Comparison of ENCODE assay signal across 8 cellular contexts in genomic region chr15:30842758-30843472, GRCh38.
DNase-seq lines count a peak whose midpoint lies in the region; ATAC-seq and TF ChIP-seq lines count a peak whose summit lies in the region.
"Not testable (repeated sequence)": the region's sequence is repeated elsewhere in the genome, so short reads cannot be mapped to it uniquely, and the experiment has no call there.

No MANE protein-coding gene starts in this region.

- H3K4me3 Mint-ChIP-seq in activated CD4-positive, alpha-beta T cell treated with anti-CD3 and anti-CD28 coated beads for 36 hours: not testable (repeated sequence)

- DNase-seq in GM10248 (ENCODE audit: extremely low spot score) (peak; percentile 32), MV-4-11 (lab: John Stamatoyannopoulos, UW) (peak; percentile 61)
- peak; percentile 50 for DNase-seq in activated CD4-positive, alpha-beta T cell treated with anti-CD3 and anti-CD28 coated beads for 36 hours
- DNase-seq in activated naive CD4-positive, alpha-beta T cell treated with anti-CD3 and anti-CD28 coated beads, Interleukin-2, amount 50 U/mL, for 16 hours: peak; percentile 26
- peak; percentile 18 for DNase-seq in stimulated activated CD4-positive, alpha-beta T cell treated with anti-CD3 and anti-CD28 coated beads, Interleukin-1b, Interleukin-23, amount 100 ng/mL, for 48 hours

- POLR2A ChIA-PET in GM10248 (lab: Yijun Ruan, JAX); activated CD4-positive, alpha-beta T cell treated with anti-CD3 and anti-CD28 coated beads for 36 hours (lab: Charles Lee): not testable (repeated sequence)

- H3K27ac Mint-ChIP-seq in activated CD4-positive, alpha-beta T cell treated with anti-CD3 and anti-CD28 coated beads for 36 hours: peak overlapping the region; percentile 52

- not testable (repeated sequence) for H3K9me3 Mint-ChIP-seq in activated CD4-positive, alpha-beta T cell treated with anti-CD3 and anti-CD28 coated beads for 36 hours (ENCODE audit: low read depth)

- CTCF ChIA-PET in GM10248 (lab: Yijun Ruan, JAX); activated CD4-positive, alpha-beta T cell treated with anti-CD3 and anti-CD28 coated beads for 36 hours (lab: Charles Lee): not testable (repeated sequence)

- intact Hi-C loops in activated CD4-positive, alpha-beta T cell treated with anti-CD3 and anti-CD28 coated beads for 36 hours (cut with DNase I, micrococcal nuclease): not testable (repeated sequence)

- not testable (repeated sequence) for H3K36me3 Mint-ChIP-seq in activated CD4-positive, alpha-beta T cell treated with anti-CD3 and anti-CD28 coated beads for 36 hours (ENCODE audit: low read depth)

- H3K27me3 Mint-ChIP-seq in activated CD4-positive, alpha-beta T cell treated with anti-CD3 and anti-CD28 coated beads for 36 hours: not testable (repeated sequence)

- TF ChIP-seq CTCF in GM10248 (IDR thresholded peaks at IDR 0.05; ENCODE audit: control extremely low read depth, extremely low read depth, low read depth, missing control alignments): not testable (repeated sequence)

- peaks cover 41% of the 10 kb centered on the region for H3K4me1 Mint-ChIP-seq in activated CD4-positive, alpha-beta T cell treated with anti-CD3 and anti-CD28 coated beads for 36 hours

- ATAC-seq in GM19043 (IDR thresholded peaks at IDR 0.05; ENCODE audit: low read depth, unreplicated experiment) (peak; percentile 98), GM21786 (IDR thresholded peaks at IDR 0.05; ENCODE audit: unreplicated experiment) (peak; percentile 92), HG03108 (IDR thresholded peaks at IDR 0.05; ENCODE audit: unreplicated experiment) (peak; percentile 89)
- peak; percentile 86 for ATAC-seq in activated CD4-positive, alpha-beta T cell treated with anti-CD3 and anti-CD28 coated beads for 36 hours

Comparison
In these comparisons a context has a peak if more than half of its experiments do, and no peak if none do; other contexts are left out.
1. Peak in every context shown above with its lines: DNase-seq and ATAC-seq.